18 cellular contexts compared by ENCODE assay signal in the genomic region with DNA sequence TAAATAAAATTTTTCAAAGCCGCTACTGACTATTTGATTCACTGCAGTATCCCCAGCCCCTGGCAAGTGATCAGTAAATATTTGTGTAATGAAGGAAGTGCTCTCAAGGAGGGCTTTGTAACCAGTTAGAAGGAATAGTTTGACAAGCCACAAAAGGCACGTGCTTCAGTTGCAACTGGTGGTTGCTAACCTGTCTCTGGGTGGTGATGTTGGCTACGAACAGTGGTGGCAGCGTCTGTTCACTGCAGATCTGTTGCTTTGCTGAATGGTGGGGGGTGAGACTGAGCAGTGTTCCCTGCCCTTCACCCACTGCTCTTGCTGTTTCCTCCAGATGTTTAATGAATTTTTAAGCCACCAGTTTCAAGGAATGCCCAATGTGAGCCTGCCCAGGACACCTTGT.
DNase-seq lines count a peak whose midpoint lies in the region; ATAC-seq and TF ChIP-seq lines count a peak whose summit lies in the region.
"Had no signal": no experiment of that assay in that cellular context is flagged by ENCODE, and none has a peak within 500 bp of the region (broad histone marks: within the 10 kb centered on the region; RNA-seq: fewer than 3 reads in every experiment).

No MANE protein-coding gene starts in this region.

- H3K4me3 ChIP-seq in BLaER1: no peak overlapping the region
- no peak overlapping the region for H3K4me3 ChIP-seq in GM23338
- H3K4me3 ChIP-seq in endodermal cell (ENCODE audit: low read length): no peak overlapping the region
- no peak overlapping the region for H3K4me3 ChIP-seq in testis
- H3K4me3 ChIP-seq: adrenal gland had no signal

- 58 to 65% methylated on average over 4 of the region's 4 CpGs for WGBS in endodermal cell (ENCODE audit: insufficient coverage in 1 of 2, insufficient read length in 1 of 2), 2 experiments
- WGBS in testis, 2 donors: 57 to 58% methylated on average over 4 of the region's 4 CpGs

- TF ChIP-seq POLR2A in testis (IDR thresholded peaks at IDR 0.05): no peak

- no peaks in the 10 kb centered on the region; the same call in 1 of the 3 replicates for H3K9me3 Mint-ChIP-seq in GM23338
- peaks cover 5% of the 10 kb centered on the region for H3K9me3 Mint-ChIP-seq in endodermal cell
- H3K9me3 Mint-ChIP-seq in endothelial cell (ENCODE audit: unreplicated experiment): no peaks in the 10 kb centered on the region
- H3K9me3 Mint-ChIP-seq: activated CD4-positive, alpha-beta memory T cell treated with anti-CD3 and anti-CD28 coated beads, Interleukin-2, amount 10 ng/mL, durations not matched to agents 7 days and 5 days; activated T-helper 1 cell treated with anti-CD3 and anti-CD28 coated beads, Interleukin-12 subunit alpha, Interleukin-12 subunit beta, Interleukin-2, Interleukin-4 antibody, amounts not matched to agents 30 ng/mL and 10 ng/mL and 1 ng/mL, durations not matched to agents 14 hours and 24 hours and 36 hours; central memory CD8-positive, alpha-beta T cell had no signal

- TF ChIP-seq CTCF in GM23338 (conservative IDR thresholded peaks at IDR 0.05; ENCODE audit: low read depth in 2 of 2) (peak in 1 of 2 experiments; percentile 29; a peak in 2 of 4 replicates), endodermal cell (conservative IDR thresholded peaks at IDR 0.05) (peak; percentile 34), testis (IDR thresholded peaks at IDR 0.05) (no peak), endothelial cell (IDR thresholded peaks at IDR 0.05; ENCODE audit: unreplicated experiment) (no peak)

- intact Hi-C loops in testis (cut with DNase I; ENCODE audit: low total_unique reads): no loop called here

- H3K4me1 Mint-ChIP-seq in GM23338 (no peaks in the 10 kb centered on the region), endodermal cell (peaks cover 10% of the 10 kb centered on the region), endothelial cell (ENCODE audit: unreplicated experiment) (no peaks in the 10 kb centered on the region)
- H3K4me1 Mint-ChIP-seq: activated CD4-positive, alpha-beta memory T cell treated with anti-CD3 and anti-CD28 coated beads, Interleukin-2, amount 10 ng/mL, durations not matched to agents 7 days and 5 days; central memory CD8-positive, alpha-beta T cell had no signal

- no peaks in the 10 kb centered on the region for H3K36me3 Mint-ChIP-seq in GM23338 (ENCODE audit: low read depth)
- H3K36me3 Mint-ChIP-seq in endodermal cell (ENCODE audit: low read depth): no peaks in the 10 kb centered on the region
- H3K36me3 Mint-ChIP-seq in endothelial cell (ENCODE audit: low read depth, unreplicated experiment): no peaks in the 10 kb centered on the region

- H3K4me2 ChIP-seq in BLaER1 (peak overlapping the region; percentile 27; the same call in 1 of the 2 replicates), GM23338 (no peak overlapping the region)

- H3K27me3 Mint-ChIP-seq in GM23338 (ENCODE audit: insufficient read depth, low read depth, poor library complexity): peaks cover 6% of the 10 kb centered on the region
- peaks cover 2% of the 10 kb centered on the region for H3K27me3 Mint-ChIP-seq in endodermal cell (ENCODE audit: insufficient read depth)
- peaks cover 2% of the 10 kb centered on the region for H3K27me3 Mint-ChIP-seq in endothelial cell (ENCODE audit: unreplicated experiment)

- H3K36me3 ChIP-seq in BLaER1 (no peaks in the 10 kb centered on the region), GM23338 (ENCODE audit: insufficient read depth) (no peaks in the 10 kb centered on the region), endodermal cell (ENCODE audit: control insufficient read depth, insufficient read depth, low read length) (no peaks in the 10 kb centered on the region), testis (ENCODE audit: low read depth, missing control alignments) (no peaks in the 10 kb centered on the region)
- H3K36me3 ChIP-seq: adrenal gland, BE2C had no signal

- no peak overlapping the region for H3K9ac ChIP-seq in BLaER1
- H3K9ac ChIP-seq in endodermal cell (ENCODE audit: extremely low read depth, low read length, poor library complexity, severe bottlenecking): no peak overlapping the region

- no peak overlapping the region for H3K4me3 Mint-ChIP-seq in GM23338
- H3K4me3 Mint-ChIP-seq in endodermal cell: no peak overlapping the region
- H3K4me3 Mint-ChIP-seq in endothelial cell (ENCODE audit: unreplicated experiment): no peak overlapping the region
- H3K4me3 Mint-ChIP-seq: activated CD4-positive, alpha-beta memory T cell treated with anti-CD3 and anti-CD28 coated beads, Interleukin-2, amount 10 ng/mL, durations not matched to agents 7 days and 5 days; activated T-helper 1 cell treated with anti-CD3 and anti-CD28 coated beads, Interleukin-12 subunit alpha, Interleukin-12 subunit beta, Interleukin-2, Interleukin-4 antibody, amounts not matched to agents 30 ng/mL and 10 ng/mL and 1 ng/mL, durations not matched to agents 14 hours and 24 hours and 36 hours; central memory CD8-positive, alpha-beta T cell had no signal

- peaks cover 18% of the 10 kb centered on the region for H3K4me1 ChIP-seq in BLaER1
- H3K4me1 ChIP-seq in GM23338 (ENCODE audit: insufficient read depth): no peaks in the 10 kb centered on the region
- no peaks in the 10 kb centered on the region for H3K4me1 ChIP-seq in endodermal cell (ENCODE audit: control insufficient read depth, insufficient read depth, low read length)
- H3K4me1 ChIP-seq in testis: no peaks in the 10 kb centered on the region
- H3K4me1 ChIP-seq: adrenal gland, BE2C had no signal

- H2AFZ ChIP-seq in GM23338: no peak overlapping the region

- ATAC-seq in GM23338 (peak; percentile 47; the same call in 2 of the 3 replicates), left lobe of liver (no peak)
- ATAC-seq: right cardiac atrium had no signal

- H3K79me2 ChIP-seq in GM23338 (replicated peaks; ENCODE audit: insufficient read depth): no peaks in the 10 kb centered on the region

- DNase-seq in GM23338 (ENCODE audit: low spot score) (no peak), NCI-H2196 treated with DMSO at 0.1 percent for 48 hours (lab: John Stamatoyannopoulos, UW; ENCODE audit: unreplicated experiment) (peak; percentile 28), endodermal cell (no peak), SW 1271 (lab: John Stamatoyannopoulos, UW) (no peak), testis (no peak), left lobe of liver (ENCODE audit: low spot score) (no peak), endothelial cell (ENCODE audit: low spot score) (no peak)
- DNase-seq: activated CD4-positive, alpha-beta memory T cell treated with anti-CD3 and anti-CD28 coated beads, Interleukin-2, amount 10 ng/mL, durations not matched to agents 7 days and 5 days; adrenal gland; BE2C; EL; NCI-H226; OCI-M1; right cardiac atrium; stimulated activated CD4-positive, alpha-beta T cell treated with anti-CD3 and anti-CD28 coated beads, Interleukin-1b, Interleukin-23, amount 100 ng/mL, for 48 hours had no signal

- H3K9me3 ChIP-seq in BLaER1 (no peaks in the 10 kb centered on the region), endodermal cell (ENCODE audit: control insufficient read depth, low read length) (no peaks in the 10 kb centered on the region), testis (no peaks in the 10 kb centered on the region)
- H3K9me3 ChIP-seq: adrenal gland, BE2C had no signal

- H3F3A ChIP-seq in GM23338 (replicated peaks; ENCODE audit: low read depth): no peaks in the 10 kb centered on the region

- H4K20me1 ChIP-seq in BLaER1: no peaks in the 10 kb centered on the region
- H4K20me1 ChIP-seq in GM23338 (replicated peaks; ENCODE audit: insufficient read depth): no peaks in the 10 kb centered on the region

- H3K27ac ChIP-seq in BLaER1 (0 out of 2 replicates have a peak overlapping the region, but pooled peaks have one; percentile 30), GM23338 (ENCODE audit: low read depth) (no peak overlapping the region), endodermal cell (ENCODE audit: low read depth, low read length) (no peak overlapping the region), testis (no peak overlapping the region)
- H3K27ac ChIP-seq: adrenal gland had no signal

- H3K9me2 ChIP-seq in GM23338 (ENCODE audit: insufficient read depth): no peaks in the 10 kb centered on the region

- H3K27me3 ChIP-seq in BLaER1 (no peaks in the 10 kb centered on the region), GM23338 (ENCODE audit: insufficient read depth) (no peaks in the 10 kb centered on the region), endodermal cell (ENCODE audit: control insufficient read depth, insufficient read depth, low read length, poor library complexity, severe bottlenecking) (no peaks in the 10 kb centered on the region), testis (no peaks in the 10 kb centered on the region)
- H3K27me3 ChIP-seq: adrenal gland, BE2C had no signal

- no peak overlapping the region for H3K27ac Mint-ChIP-seq in GM23338
- H3K27ac Mint-ChIP-seq in endodermal cell: no peak overlapping the region
- H3K27ac Mint-ChIP-seq in endothelial cell (ENCODE audit: unreplicated experiment): no peak overlapping the region
- H3K27ac Mint-ChIP-seq: activated CD4-positive, alpha-beta memory T cell treated with anti-CD3 and anti-CD28 coated beads, Interleukin-2, amount 10 ng/mL, durations not matched to agents 7 days and 5 days; activated T-helper 1 cell treated with anti-CD3 and anti-CD28 coated beads, Interleukin-12 subunit alpha, Interleukin-12 subunit beta, Interleukin-2, Interleukin-4 antibody, amounts not matched to agents 30 ng/mL and 10 ng/mL and 1 ng/mL, durations not matched to agents 14 hours and 24 hours and 36 hours had no signal

TF ChIP-seq in GM23338, 12 proteins besides CTCF, POLR2A, EP300 and RAD21 (continues in another document):
- no peak for TF ChIP-seq CREB1 (CRISPR knock-in tag; IDR thresholded peaks at IDR 0.05; ENCODE audit: low read depth)
- no peak for TF ChIP-seq STAT1 (IDR thresholded peaks at IDR 0.05; ENCODE audit: unreplicated experiment)
- no peak for TF ChIP-seq ZNF331 (CRISPR knock-in tag; IDR thresholded peaks at IDR 0.05; ENCODE audit: low read depth)
- TF ChIP-seq ZNF114 (CRISPR knock-in tag; IDR thresholded peaks at IDR 0.05): no peak
